13 cellular contexts compared by ENCODE assay signal in the genomic region with DNA sequence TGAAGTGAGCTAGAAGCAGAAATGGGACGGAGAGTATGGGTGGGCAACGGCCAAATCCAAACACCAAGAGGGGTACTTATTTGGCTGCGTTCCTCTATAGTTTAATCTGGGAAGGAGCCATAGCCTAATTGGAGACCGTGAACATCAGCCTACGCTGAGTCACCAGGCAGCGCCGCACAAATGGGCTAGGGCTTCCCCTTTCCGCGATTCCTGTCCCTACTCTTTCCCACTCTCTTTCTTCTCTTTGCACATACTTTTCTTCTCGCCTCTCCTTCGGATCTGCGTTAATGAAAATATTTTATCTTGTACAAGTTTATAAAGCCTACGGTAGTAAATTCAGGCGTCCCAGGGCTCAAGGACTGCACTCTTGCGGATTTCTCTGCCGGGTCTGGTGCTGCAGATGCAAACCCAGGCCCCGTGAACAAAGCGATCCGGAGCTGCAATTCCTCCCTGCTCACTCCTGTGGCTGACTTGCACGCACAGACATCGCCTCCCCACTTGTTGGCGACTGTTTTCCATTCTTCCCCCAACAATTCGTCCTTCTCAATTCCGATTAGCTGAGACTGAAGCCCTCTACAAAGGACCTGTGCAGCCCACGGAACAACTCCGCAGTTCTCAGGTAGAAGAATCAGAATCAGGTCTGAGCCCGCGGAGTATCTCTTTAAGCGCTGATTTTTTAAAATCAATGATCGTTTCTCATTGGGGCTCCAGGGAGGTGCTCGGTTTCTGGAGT. TPM values are rescaled to one million over a fixed set of nuclear protein-coding genes. Genes with fewer than 3 reads are reported as not detected.
DNase-seq lines count a peak whose midpoint lies in the region; ATAC-seq, FAIRE-seq and TF ChIP-seq lines count a peak whose summit lies in the region.
"Had no signal": no experiment of that assay in that cellular context is flagged by ENCODE, and none has a peak within 500 bp of the region (broad histone marks: within the 10 kb centered on the region; RNA-seq: fewer than 3 reads in every experiment).

No MANE protein-coding gene starts in this region.

- peaks cover 24% of the 10 kb centered on the region for H3K27me3 ChIP-seq in vagina

- TF ChIP-seq RAD21 in A549 (conservative IDR thresholded peaks at IDR 0.05 in 1 of 2, IDR thresholded peaks at IDR 0.05 in 1 of 2): no peak

- H3K27ac ChIP-seq in A549: peak overlapping the region; percentile 73 to 83
- no peak overlapping the region for H3K27ac ChIP-seq in vagina
- H3K27ac ChIP-seq: colonic mucosa, VCaP had no signal

- no peaks in the 10 kb centered on the region for H3K36me3 ChIP-seq in vagina
- H3K36me3 ChIP-seq: colonic mucosa had no signal

- POLR2A ChIA-PET in A549 (lab: Yijun Ruan, JAX): no interaction called here

- TF ChIP-seq POLR2A in A549 (IDR thresholded peaks at IDR 0.05; ENCODE audit: low read length) (no peak), vagina (IDR thresholded peaks at IDR 0.05) (no peak)

- CTCF ChIA-PET in A549 (lab: Yijun Ruan, JAX): interaction anchor here (1.3 to 2.1 kb wide), 5 partner anchors 10 to 555 kb away, joined by 3 to 7 read pairs (median 5); no protein-coding TSS in a partner anchor

- TF ChIP-seq EP300 in A549 (IDR thresholded peaks at IDR 0.05): no peak

- H3K4me1 ChIP-seq in A549 (peaks cover 5% of the 10 kb centered on the region; the same call in 2 of the 3 replicates), vagina (peaks cover 11% of the 10 kb centered on the region)

- ATAC-seq in A549 (peak in 1 of 2 experiments; percentile 34; a peak in 3 of 6 replicates), HG03442 (IDR thresholded peaks at IDR 0.05; ENCODE audit: unreplicated experiment) (no peak)
- ATAC-seq: natural killer cell had no signal

- intact Hi-C loops in vagina (cut with DNase I): loop anchor here (10.0 kb wide), 1 partner anchor 696 kb away; no protein-coding TSS in a partner anchor

- FAIRE-seq in A549 (lab: Jason Lieb, UNC): no peak

- DNase-seq in A549 (ENCODE audit: low read depth in 1 of 2, low spot score in 1 of 2) (peak; percentile 25 to 71), NCI-H1105 (lab: John Stamatoyannopoulos, UW) (peak; percentile 29), cardiac fibroblast (ENCODE audit: low read depth in 2 of 2) (peak; percentile 71 to 75), left kidney (ENCODE audit: low read depth, low spot score) (peak; percentile 55), vagina (ENCODE audit: extremely low spot score in 2 of 2) (no peak), activated gamma-delta T cell (lab: John Stamatoyannopoulos, UW) (no peak)
- no peak for DNase-seq in activated effector memory CD4-positive, alpha-beta T cell treated with anti-CD3 and anti-CD28 coated beads, Interleukin-2, amount 50 U/mL, for 16 hours
- DNase-seq: colonic mucosa, GDM1, natural killer cell, NCI-H1436 had no signal

- H3K4me2 ChIP-seq in A549: peak overlapping the region; percentile 79

- H3K4me3 ChIP-seq in A549: peak overlapping the region; percentile 55
- H3K4me3 ChIP-seq in cardiac fibroblast (replicated peaks in 1 of 2; ENCODE audit: low read depth in 2 of 2, low read length in 2 of 2): peak overlapping the region; percentile 34 to 45
- no peak overlapping the region for H3K4me3 ChIP-seq in vagina
- H3K4me3 ChIP-seq: colonic mucosa had no signal

- 2% methylated on average over 31 of the region's 31 CpGs for WGBS in A549 (ENCODE audit: missing lambda C conversion rate)

- H3K9me3 ChIP-seq in A549 (no peaks in the 10 kb centered on the region), vagina (no peaks in the 10 kb centered on the region)
- H3K9me3 ChIP-seq: colonic mucosa had no signal

- TF ChIP-seq CTCF in A549 (IDR thresholded peaks at IDR 0.05) (no peak), cardiac fibroblast (IDR thresholded peaks at IDR 0.05; ENCODE audit: low read depth, low read length) (peak; percentile 4), vagina (IDR thresholded peaks at IDR 0.05) (no peak)

TF ChIP-seq in A549, 52 proteins besides CTCF, POLR2A, EP300 and RAD21:
- TF ChIP-seq RNF2 (IDR thresholded peaks at IDR 0.05; ENCODE audit: borderline replicate concordance, low read depth) (no peak), ZC3H11A (IDR thresholded peaks at IDR 0.05) (no peak), JUNB (IDR thresholded peaks at IDR 0.05) (no peak), CEBPB (IDR thresholded peaks at IDR 0.05) (no peak), JUN (IDR thresholded peaks at IDR 0.05) (peak in 1 of 2 experiments; percentile 32; a peak in 1 of 5 replicates), FOSL2 (IDR thresholded peaks at IDR 0.05) (no peak), FOSL2 (CRISPR knock-in tag; IDR thresholded peaks at IDR 0.05) (peak; percentile 43; the same call in 1 of the 2 replicates)

RNA-seq across cellular contexts. Expression of a gene that starts 4.2 kb away (rescaled TPM):
- polyA plus RNA-seq in A549 (2011; rRNA removed) (67.4 and 76.4 TPM in 2 replicates), A549 (2017; fragmentation: RNase III; extraction: RNeasy Plus Mini Kit Qiagen cat#74134 plus additional on column Dnase treatment) (18.4 to 20.8 TPM (median 19.3 TPM) in 3 replicates)
- 24.0 and 34.9 TPM in 2 replicates for polyA plus RNA-seq in A549 (2012; cell fraction: cytosol; rRNA removed)
- polyA plus RNA-seq in A549 (2012; cell fraction: nucleus; rRNA removed): 37.9 and 39.4 TPM in 2 replicates
- polyA minus RNA-seq in A549 (2011; rRNA and poly(A)+ RNA removed): 127 and 151 TPM in 2 replicates
- 9.8 TPM for total RNA-seq in vagina
- total RNA-seq: natural killer cell had no signal

Comparison
In these comparisons a context has a peak if more than half of its experiments do, and no peak if none do; other contexts are left out.
1. DNase-seq: peak in A549 (2 of 2), NCI-H1105 (single experiment), cardiac fibroblast (2 of 2) and left kidney (single experiment); none in vagina (0 of 2), activated effector memory CD4-positive, alpha-beta T cell treated with anti-CD3 and anti-CD28 coated beads, Interleukin-2, amount 50 U/mL, for 16 hours (single experiment) and activated gamma-delta T cell (single experiment).
2. H3K4me3 ChIP-seq: peak in A549 (single experiment) and cardiac fibroblast (2 of 2); none in vagina (0 of 2).